19 cellular contexts compared by ENCODE assay signal in genomic region chr10:11435621-11436020, GRCh38.
"Had no signal": no experiment of that assay in that cellular context is flagged by ENCODE, and none has a peak within 500 bp of the region (broad histone marks: within the 10 kb centered on the region; RNA-seq: fewer than 3 reads in every experiment).

No MANE protein-coding gene starts in this region.

- H3K27me3 Mint-ChIP-seq: activated naive CD4-positive, alpha-beta T cell treated with anti-CD3 and anti-CD28 coated beads, Interleukin-2, amount 50 U/mL, for 24 hours; stimulated activated naive CD8-positive, alpha-beta T cell treated with anti-CD3 and anti-CD28 coated beads, Interleukin-15, amount 100 ng/mL, for 72 hours had no signal

- H3K36me3 ChIP-seq: adrenal gland, colonic mucosa, right lobe of liver had no signal

- H3K27me3 ChIP-seq: adrenal gland, colonic mucosa, foreskin keratinocyte, right lobe of liver had no signal

- H3K4me3 Mint-ChIP-seq: activated naive CD4-positive, alpha-beta T cell treated with anti-CD3 and anti-CD28 coated beads, Interleukin-2, amount 50 U/mL, for 24 hours; activated T-cell treated with anti-CD3 and anti-CD28 coated beads, Interleukin-2, amount 50 U/mL, for 4 hours; mesothelial cell of epicardium; nephron progenitor cell; stimulated activated naive CD8-positive, alpha-beta T cell treated with anti-CD3 and anti-CD28 coated beads, Interleukin-15, amount 100 ng/mL, for 72 hours had no signal

- H3K9me3 ChIP-seq: adrenal gland, colonic mucosa, psoas muscle, right lobe of liver had no signal

- DNase-seq: activated CD4-positive, alpha-beta T cell treated with anti-CD3 and anti-CD28 coated beads for 1 hour; activated CD4-positive, alpha-beta T cell treated with anti-CD3 and anti-CD28 coated beads, Interleukin-2, amount 50 U/mL, for 4 hours; activated effector memory CD4-positive, alpha-beta T cell treated with Interleukin-2 at 50 U/mL for 16 hours; activated T-cell treated with anti-CD3 and anti-CD28 coated beads, Interleukin-2, amount 50 U/mL, for 4 hours; adrenal gland; central memory CD4-positive, alpha-beta T cell; colonic mucosa; effector CD4-positive, alpha-beta T cell; foreskin keratinocyte; glutamatergic neuron; left colon; nephron progenitor cell; psoas muscle; stimulated activated naive CD8-positive, alpha-beta T cell treated with anti-CD3 and anti-CD28 coated beads, Interleukin-15, amount 100 ng/mL, for 72 hours had no signal

- H3K4me1 ChIP-seq: adrenal gland, colonic mucosa, foreskin keratinocyte, psoas muscle, right lobe of liver had no signal

- H3K27ac Mint-ChIP-seq: activated naive CD4-positive, alpha-beta T cell treated with anti-CD3 and anti-CD28 coated beads, Interleukin-2, amount 50 U/mL, for 24 hours; mesothelial cell of epicardium; nephron progenitor cell; stimulated activated naive CD8-positive, alpha-beta T cell treated with anti-CD3 and anti-CD28 coated beads, Interleukin-15, amount 100 ng/mL, for 72 hours had no signal

- H3K36me3 Mint-ChIP-seq: activated naive CD4-positive, alpha-beta T cell treated with anti-CD3 and anti-CD28 coated beads, Interleukin-2, amount 50 U/mL, for 24 hours; mesothelial cell of epicardium had no signal

- H3K27ac ChIP-seq: adrenal gland, colonic mucosa, foreskin keratinocyte, psoas muscle, right lobe of liver had no signal

- H3K9me3 Mint-ChIP-seq: activated naive CD4-positive, alpha-beta T cell treated with anti-CD3 and anti-CD28 coated beads, Interleukin-2, amount 50 U/mL, for 24 hours; activated T-cell treated with anti-CD3 and anti-CD28 coated beads, Interleukin-2, amount 50 U/mL, for 4 hours; mesothelial cell of epicardium; stimulated activated naive CD8-positive, alpha-beta T cell treated with anti-CD3 and anti-CD28 coated beads, Interleukin-15, amount 100 ng/mL, for 72 hours had no signal

- H3K4me3 ChIP-seq: adrenal gland, colonic mucosa, lung, psoas muscle, right lobe of liver, smooth muscle cell had no signal

- ATAC-seq: activated T-cell treated with anti-CD3 and anti-CD28 coated beads, Interleukin-2, amount 50 U/mL, for 4 hours; foreskin keratinocyte; left colon; psoas muscle; right lobe of liver; stimulated activated naive CD8-positive, alpha-beta T cell treated with anti-CD3 and anti-CD28 coated beads, Interleukin-15, amount 100 ng/mL, for 72 hours had no signal
